Comparison of ENCODE assay signal across 14 cellular contexts in genomic region chr4:40811886-40812857, GRCh38.
DNase-seq lines count a peak whose midpoint lies in the region; ATAC-seq, FAIRE-seq and TF ChIP-seq lines count a peak whose summit lies in the region.
"Had no signal": no experiment of that assay in that cellular context is flagged by ENCODE, and none has a peak within 500 bp of the region (broad histone marks: within the 10 kb centered on the region; RNA-seq: fewer than 3 reads in every experiment).

No MANE protein-coding gene starts in this region.

- H3K27ac ChIP-seq in right lobe of liver: peak overlapping the region in 2 of 3 donors; percentile 13 to 25
- peak overlapping the region; percentile 79 to 84 (median 80) for H3K27ac ChIP-seq in upper lobe of left lung
- H3K27ac ChIP-seq in thyroid gland: no peak overlapping the region
- H3K27ac ChIP-seq: parathyroid adenoma had no signal

- H3K4me3 ChIP-seq in NB4 (ENCODE audit: low read depth, low read length) (no peak overlapping the region), astrocyte of the spinal cord (ENCODE audit: low read depth, low read length) (no peak overlapping the region), right lobe of liver (no peak overlapping the region), upper lobe of left lung (no peak overlapping the region), thyroid gland (replicated peaks in 1 of 3) (no peak overlapping the region)

- H3K9me3 ChIP-seq in right lobe of liver (no peaks in the 10 kb centered on the region), upper lobe of left lung (no peaks in the 10 kb centered on the region), thyroid gland (no peaks in the 10 kb centered on the region)

- peaks cover 0 to 16% (median 5%) of the 10 kb centered on the region in 4 donors for H3K36me3 ChIP-seq in right lobe of liver
- H3K36me3 ChIP-seq in upper lobe of left lung: peaks cover 3 to 34% (median 9%) of the 10 kb centered on the region in 4 donors
- peaks cover 27 to 32% of the 10 kb centered on the region in 2 donors for H3K36me3 ChIP-seq in thyroid gland

- peaks cover 0 to 10% (median 0%) of the 10 kb centered on the region in 4 donors for H3K4me1 ChIP-seq in right lobe of liver
- peaks cover 0 to 10% (median 2%) of the 10 kb centered on the region in 4 donors for H3K4me1 ChIP-seq in upper lobe of left lung
- H3K4me1 ChIP-seq in thyroid gland: no peaks in the 10 kb centered on the region
- H3K4me1 ChIP-seq: parathyroid adenoma had no signal

- intact Hi-C loops in right lobe of liver (cut with DNase I): no loop called here
- intact Hi-C loops in thyroid gland (cut with DNase I): no loop called here

- 70% methylated on average over 15 of the region's 15 CpGs for WGBS in right lobe of liver (ENCODE audit: insufficient coverage, low coverage, low lambda C conversion rate, missing lambda C conversion rate)
- 51 to 59% methylated on average over 15 of the region's 15 CpGs for WGBS in upper lobe of left lung, 2 donors
- WGBS in thyroid gland, 2 donors: 86 to 88% methylated on average over 15 of the region's 15 CpGs

- TF ChIP-seq POLR2A in NB4 (IDR thresholded peaks at IDR 0.05; ENCODE audit: extremely low read depth, insufficient read length): no peak
- TF ChIP-seq POLR2A in right lobe of liver (IDR thresholded peaks at IDR 0.05): no peak
- no peak for TF ChIP-seq POLR2A in upper lobe of left lung (IDR thresholded peaks at IDR 0.05)
- TF ChIP-seq POLR2A in thyroid gland (IDR thresholded peaks at IDR 0.05): no peak

- H3K27me3 ChIP-seq in right lobe of liver (no peaks in the 10 kb centered on the region), upper lobe of left lung (no peaks in the 10 kb centered on the region), thyroid gland (no peaks in the 10 kb centered on the region)

- DNase-seq in NB4 (ENCODE audit: low read depth) (peak; percentile 64), astrocyte of the spinal cord (ENCODE audit: low read depth, low spot score) (peak; percentile 16), right lobe of liver (no peak), upper lobe of left lung (peak in 1 of 2 donors; percentile 64), frontal cortex (ENCODE audit: low spot score in 2 of 2) (no peak), thyroid gland (no peak), HPDE6-E6E7 (ENCODE audit: extremely low spot score) (no peak)
- DNase-seq: activated effector memory CD4-positive, alpha-beta T cell treated with Interleukin-2 at 50 U/mL for 16 hours; Calu3; glutamatergic neuron; left cardiac atrium; NCI-H187; stimulated activated naive CD4-positive, alpha-beta T cell had no signal

- in situ Hi-C loops in astrocyte of the spinal cord (cut with HindIII; ENCODE audit: low sequenced_read_pairs): no loop called here

- no peak for TF ChIP-seq CTCF in NB4 (IDR thresholded peaks at IDR 0.05; ENCODE audit: low read depth, low read length)
- TF ChIP-seq CTCF in astrocyte of the spinal cord (IDR thresholded peaks at IDR 0.05; ENCODE audit: low read depth, low read length): no peak
- no peak for TF ChIP-seq CTCF in right lobe of liver (IDR thresholded peaks at IDR 0.05)
- no peak for TF ChIP-seq CTCF in upper lobe of left lung (IDR thresholded peaks at IDR 0.05)
- no peak for TF ChIP-seq CTCF in thyroid gland (IDR thresholded peaks at IDR 0.05)

- ATAC-seq in right lobe of liver (peak; percentile 54 to 73 (median 68)), upper lobe of left lung (ENCODE audit: low FRiP score in 2 of 2) (peak; percentile 61 to 82)

- FAIRE-seq in frontal cortex (lab: Jason Lieb, UNC): no peak

- TF ChIP-seq EP300 in upper lobe of left lung (IDR thresholded peaks at IDR 0.05): peak in 1 of 4 donors; percentile 6

Comparison
In these comparisons a context has a peak if more than half of its experiments do, and no peak if none do; other contexts are left out.
1. DNase-seq: peak in NB4 (single experiment) and astrocyte of the spinal cord (single experiment); none in right lobe of liver (0 of 3), frontal cortex (0 of 2), thyroid gland (0 of 2) and HPDE6-E6E7 (single experiment).
2. H3K27ac ChIP-seq: peak in right lobe of liver (2 of 3) and upper lobe of left lung (4 of 4); none in thyroid gland (0 of 3).